ENCODE assay signal across 13 cellular contexts in genomic region chr6:89997456-89998445, GRCh38.
DNase-seq lines count a peak whose midpoint lies in the region; ATAC-seq, FAIRE-seq and TF ChIP-seq lines count a peak whose summit lies in the region.
"Had no signal": no experiment of that assay in that cellular context is flagged by ENCODE, and none has a peak within 500 bp of the region (broad histone marks: within the 10 kb centered on the region; RNA-seq: fewer than 3 reads in every experiment).

No MANE protein-coding gene starts in this region.

- H3K79me2 ChIP-seq in HepG2 (ENCODE audit: insufficient read depth, low read length): no peaks in the 10 kb centered on the region

- POLR2A ChIA-PET in HepG2 (lab: Yijun Ruan, JAX) (no interaction called here), T-cell (lab: Charles Lee) (no interaction called here)

- no peaks in the 10 kb centered on the region for H4K20me1 ChIP-seq in HepG2 (ENCODE audit: insufficient read depth, low read length)

- no peak overlapping the region for H3K4me2 ChIP-seq in HepG2 (ENCODE audit: low read depth, low read length)

- peaks cover 37% of the 10 kb centered on the region for H3K36me3 Mint-ChIP-seq in T-cell

- intact Hi-C loops in HepG2 (cut with micrococcal nuclease; ENCODE audit: unreplicated experiment) (no loop called here), right lobe of liver (cut with DNase I) (no loop called here)

- TF ChIP-seq EP300 in HepG2 (IDR thresholded peaks at IDR 0.05; ENCODE audit: low read depth in 2 of 2, low read length in 2 of 2) (no peak), HepG2 (CRISPR knock-in tag; IDR thresholded peaks at IDR 0.05; ENCODE audit: borderline replicate concordance) (no peak)

- no peaks in the 10 kb centered on the region for H3K4me1 ChIP-seq in HepG2 (ENCODE audit: insufficient read depth, low read length)
- peaks cover 0 to 10% (median 0%) of the 10 kb centered on the region in 4 donors for H3K4me1 ChIP-seq in right lobe of liver

- H3K9ac ChIP-seq in HepG2 (ENCODE audit: insufficient read depth, low read depth, low read length): no peak overlapping the region

- CTCF ChIA-PET in HepG2 (lab: Yijun Ruan, JAX; ENCODE audit: low intra/inter-chr PET ratio, low total read pairs) (no interaction called here), T-cell (lab: Charles Lee) (no interaction called here)

- H3K27ac ChIP-seq in HepG2 (ENCODE audit: extremely low read length, insufficient read depth, low read length) (no peak overlapping the region), right lobe of liver (no peak overlapping the region)
- H3K27ac ChIP-seq: SK-N-MC, stomach had no signal

- H3K27ac Mint-ChIP-seq in T-cell: peak overlapping the region; percentile 23 to 34

- no peaks in the 10 kb centered on the region for H3K9me3 ChIP-seq in HepG2 (ENCODE audit: low read length)
- H3K9me3 ChIP-seq in right lobe of liver: no peaks in the 10 kb centered on the region
- H3K9me3 ChIP-seq: stomach had no signal

- H3K36me3 ChIP-seq in HepG2 (replicated peaks in 1 of 2; ENCODE audit: control insufficient read depth in 1 of 2, insufficient read depth in 2 of 2, low read length in 2 of 2) (no peaks in the 10 kb centered on the region), right lobe of liver (no peaks in the 10 kb centered on the region)
- H3K36me3 ChIP-seq: stomach had no signal

- DNase-seq in HepG2 (ENCODE audit: low spot score) (no peak), right lobe of liver (no peak), T-cell (no peak), globus pallidus (ENCODE audit: low spot score) (peak; percentile 33), NCI-H524 (lab: John Stamatoyannopoulos, UW) (no peak), NCI-H748 treated with DMSO at 0.1 percent for 48 hours (lab: John Stamatoyannopoulos, UW) (no peak), mucosa of gallbladder (ENCODE audit: low spot score) (no peak)
- DNase-seq in stimulated activated CD4-positive, alpha-beta T cell treated with anti-CD3 and anti-CD28 coated beads, Interleukin-2, amount 100 ng/mL, for 48 hours: no peak
- DNase-seq: activated T-cell treated with anti-CD3 and anti-CD28 coated beads for 4 hours; CD4-positive, CD25-positive, alpha-beta regulatory T cell; stomach had no signal

- BruUV-seq in HepG2 (replicated peaks; lab: Mats Ljungman, UMichigan): no TSS peak

- 4% methylated on average over 6 of the region's 6 CpGs for WGBS in HepG2 (ENCODE audit: low lambda C conversion rate)
- WGBS in right lobe of liver (ENCODE audit: insufficient coverage, low coverage, low lambda C conversion rate, missing lambda C conversion rate): 84% methylated on average over 5 of the region's 6 CpGs

- H2AFZ ChIP-seq in HepG2 (ENCODE audit: low read length): no peak overlapping the region

- no peak for FAIRE-seq in HepG2 (lab: Jason Lieb, UNC)
- FAIRE-seq: islet of Langerhans had no signal

- TF ChIP-seq CTCF in HepG2 (CRISPR knock-in tag; IDR thresholded peaks at IDR 0.05) (no peak), right lobe of liver (IDR thresholded peaks at IDR 0.05) (no peak)

- TF ChIP-seq RAD21 in HepG2 (CRISPR knock-in tag; IDR thresholded peaks at IDR 0.05): no peak

- H3K4me1 Mint-ChIP-seq in T-cell: peaks cover 37 to 50% (median 39%) of the 10 kb centered on the region in 3 donors

- in situ Hi-C loops in HepG2 (cut with HindIII; ENCODE audit: extremely low pct_ligation_motif_present, low pct_unique_long_range_greater_than_20kb): no loop called here

- H3K4me3 Mint-ChIP-seq in T-cell: no peak overlapping the region
- H3K4me3 Mint-ChIP-seq: CD4-positive, CD25-positive, alpha-beta regulatory T cell had no signal

- H3K9me3 Mint-ChIP-seq in T-cell: no peaks in the 10 kb centered on the region
- H3K9me3 Mint-ChIP-seq: CD4-positive, CD25-positive, alpha-beta regulatory T cell had no signal

- H3K27me3 ChIP-seq in HepG2 (ENCODE audit: control insufficient read depth in 1 of 2, insufficient read depth in 2 of 2, low read length in 2 of 2) (peaks cover 0 to 2% of the 10 kb centered on the region in 2 experiments; a peak in 4 of 5 replicates), right lobe of liver (no peaks in the 10 kb centered on the region)
- H3K27me3 ChIP-seq: stomach had no signal

- TF ChIP-seq POLR2A in HepG2 (IDR thresholded peaks at IDR 0.05; ENCODE audit: insufficient read depth in 1 of 2, low read depth in 2 of 2, low read length in 2 of 2): no peak
- no peak for TF ChIP-seq POLR2A in right lobe of liver (IDR thresholded peaks at IDR 0.05)

- H3K27me3 Mint-ChIP-seq in T-cell: no peaks in the 10 kb centered on the region
- H3K27me3 Mint-ChIP-seq: CD4-positive, CD25-positive, alpha-beta regulatory T cell had no signal

- no peak for ATAC-seq in HepG2
- ATAC-seq in right lobe of liver: no peak
- ATAC-seq in T-cell (replicated peaks in 1 of 4): no peak

- H3K4me3 ChIP-seq in HepG2 (replicated peaks in 1 of 3; ENCODE audit: insufficient read depth in 1 of 3, low read depth in 2 of 3, low read length in 3 of 3) (no peak overlapping the region), right lobe of liver (no peak overlapping the region)
- H3K4me3 ChIP-seq: SK-N-MC, stomach had no signal

TF ChIP-seq in HepG2, 621 proteins besides CTCF, POLR2A, EP300 and RAD21:
- TF ChIP-seq ATF7 (IDR thresholded peaks at IDR 0.05) (peak; percentile 59), ATF7 (CRISPR knock-in tag; IDR thresholded peaks at IDR 0.05) (no peak), FOXM1 (CRISPR knock-in tag; IDR thresholded peaks at IDR 0.05) (no peak)
TF ChIP-seq in HepG2: peak in this region for 1.
